In genomic region chr14:77059276-77059934, GRCh38 we compare ENCODE assay signal across 9 cellular contexts. TPM values are rescaled to one million over a fixed set of nuclear protein-coding genes. Genes with fewer than 3 reads are reported as not detected.
DNase-seq lines count a peak whose midpoint lies in the region; ATAC-seq and TF ChIP-seq lines count a peak whose summit lies in the region.
"Had no signal": no experiment of that assay in that cellular context is flagged by ENCODE, and none has a peak within 500 bp of the region (broad histone marks: within the 10 kb centered on the region; RNA-seq: fewer than 3 reads in every experiment).

No MANE protein-coding gene starts in this region.

- H3K27me3 ChIP-seq in AG04450 (ENCODE audit: control insufficient read depth, insufficient read depth, low read length) (no peaks in the 10 kb centered on the region), sigmoid colon (no peaks in the 10 kb centered on the region)

- H3K4me1 Mint-ChIP-seq in progenitor cell of endocrine pancreas (ENCODE audit: low read depth), result peaks cover 15% of the 10 kb centered on the region

- no peaks in the 10 kb centered on the region for H3K36me3 Mint-ChIP-seq in progenitor cell of endocrine pancreas (ENCODE audit: insufficient read depth)

- H3K9me3 Mint-ChIP-seq in progenitor cell of endocrine pancreas (ENCODE audit: low read depth), result no peaks in the 10 kb centered on the region
- H3K9me3 Mint-ChIP-seq: stimulated activated naive CD8-positive, alpha-beta T cell treated with anti-CD3 and anti-CD28 coated beads, Interleukin-15, Interleukin-2, amounts not matched to agents 100 ng/mL and 50 ng/mL, for 24 hours had no signal

- H3K36me3 ChIP-seq in sigmoid colon, result no peaks in the 10 kb centered on the region

- POLR2A ChIA-PET in AG04450 (lab: Yijun Ruan, JAX), result interaction anchor here (0.8 to 1.4 kb wide), 5 partner anchors 15 to 155 kb away, joined by 3 to 6 read pairs (median 5); partner anchors contain the start of gene IRF2BPL

- peak overlapping the region; percentile 42 for H3K27ac Mint-ChIP-seq in progenitor cell of endocrine pancreas
- H3K27ac Mint-ChIP-seq: stimulated activated naive CD8-positive, alpha-beta T cell treated with anti-CD3 and anti-CD28 coated beads, Interleukin-15, Interleukin-2, amounts not matched to agents 100 ng/mL and 50 ng/mL, for 24 hours had no signal

- intact Hi-C loops in sigmoid colon (cut with DNase I), result no loop called here

- peak; percentile 33; the same call in 1 of the 2 replicates for TF ChIP-seq CTCF in AG04450 (IDR thresholded peaks at IDR 0.05; ENCODE audit: low read depth, low read length)
- peak; percentile 33 for TF ChIP-seq CTCF in foreskin fibroblast (IDR thresholded peaks at IDR 0.05; ENCODE audit: low read depth, low read length)
- peak; percentile 52 for TF ChIP-seq CTCF in progenitor cell of endocrine pancreas (IDR thresholded peaks at IDR 0.05; ENCODE audit: unreplicated experiment)
- TF ChIP-seq CTCF in sigmoid colon (IDR thresholded peaks at IDR 0.05), result no peak

- WGBS in sigmoid colon, 2 donors, result 71 to 73% methylated on average over 12 of the region's 12 CpGs

- no peak overlapping the region for H3K4me3 Mint-ChIP-seq in progenitor cell of endocrine pancreas (ENCODE audit: low read depth)
- H3K4me3 Mint-ChIP-seq: stimulated activated naive CD8-positive, alpha-beta T cell treated with anti-CD3 and anti-CD28 coated beads, Interleukin-15, Interleukin-2, amounts not matched to agents 100 ng/mL and 50 ng/mL, for 24 hours had no signal

- TF ChIP-seq POLR2A in sigmoid colon (IDR thresholded peaks at IDR 0.05), result no peak

- no peak for TF ChIP-seq EP300 in sigmoid colon (IDR thresholded peaks at IDR 0.05)

- CTCF ChIA-PET in AG04450 (lab: Charles Lee), result interaction anchor here (0.5 to 3.9 kb wide), 14 partner anchors 11 to 338 kb away, joined by 3 to 48 read pairs (median 4); no protein-coding TSS in a partner anchor

- ATAC-seq in GM18520 (IDR thresholded peaks at IDR 0.05; ENCODE audit: unreplicated experiment), result no peak
- no peak for ATAC-seq in GM21526 (IDR thresholded peaks at IDR 0.05; ENCODE audit: low FRiP score, unreplicated experiment)

- H3K27ac ChIP-seq in AG04450 (ENCODE audit: low read depth, low read length) (peak overlapping the region; percentile 61), sigmoid colon (no peak overlapping the region)

- H3K27me3 Mint-ChIP-seq in progenitor cell of endocrine pancreas, result no peaks in the 10 kb centered on the region
- H3K27me3 Mint-ChIP-seq: stimulated activated naive CD8-positive, alpha-beta T cell treated with anti-CD3 and anti-CD28 coated beads, Interleukin-15, Interleukin-2, amounts not matched to agents 100 ng/mL and 50 ng/mL, for 24 hours had no signal

- H3K4me3 ChIP-seq in AG04450 (ENCODE audit: low read depth, low read length) (no peak overlapping the region), foreskin fibroblast (ENCODE audit: low read depth in 1 of 2, low read length in 2 of 2) (no peak overlapping the region), sigmoid colon (no peak overlapping the region)

- H3K4me1 ChIP-seq in sigmoid colon, result no peaks in the 10 kb centered on the region

- DNase-seq in AG04450 (ENCODE audit: low read depth, low spot score) (no peak), H4 (ENCODE audit: low spot score) (peak; percentile 85), T follicular helper cell (ENCODE audit: low read depth) (peak; percentile 21), foreskin fibroblast (peak; percentile 95 to 97), progenitor cell of endocrine pancreas (ENCODE audit: low spot score, unreplicated experiment) (peak; percentile 49), sigmoid colon (no peak)

- H3K9me3 ChIP-seq in AG04450 (ENCODE audit: control insufficient read depth, insufficient read depth, low read length) (peaks cover 16% of the 10 kb centered on the region), sigmoid colon (peaks cover 0 to 5% (median 0%) of the 10 kb centered on the region in 4 donors)

RNA-seq across cellular contexts. Expression of gene IRF2BPL, which starts 30.9 kb away (rescaled TPM):
- polyA plus RNA-seq in AG04450 (2011; rRNA removed), result 17.1 and 21.8 TPM in 2 replicates
- polyA minus RNA-seq in AG04450 (2011; rRNA and poly(A)+ RNA removed), result 19.4 and 19.6 TPM in 2 replicates
- 8.7 and 17.5 TPM in 2 replicates for total RNA-seq in H4 (2014; rRNA removed; shearing (Covaris generic))
- total RNA-seq in progenitor cell of endocrine pancreas, result 51.1 and 56.2 TPM in 2 replicates
- 10 to 100 TPM; 34.7 to 63.1 (median 57.9) TPM for total RNA-seq in sigmoid colon
- polyA plus RNA-seq in sigmoid colon, result 10 to 100 TPM in 1 of 3 donors, 1 to 10 TPM in 2; 3.0 to 13.8 (median 6.6) TPM

RNA-seq across cellular contexts. Expression of gene CIPC, which starts 38.7 kb away (rescaled TPM):
- polyA plus RNA-seq in AG04450 (2011; rRNA removed) (8.9 and 9.9 TPM in 2 replicates), sigmoid colon (10 to 100 TPM; 14.8 to 21.0 (median 18.0) TPM)
- 12.2 and 19.5 TPM in 2 replicates for polyA minus RNA-seq in AG04450 (2011; rRNA and poly(A)+ RNA removed)
- total RNA-seq in H4 (2014; rRNA removed; shearing (Covaris generic)), result 13.6 and 22.9 TPM in 2 replicates
- total RNA-seq in progenitor cell of endocrine pancreas (25.2 and 25.6 TPM in 2 replicates), sigmoid colon (10 to 100 TPM; 59.7 to 96.1 (median 77.7) TPM)

Comparison
In these comparisons a context has a peak if more than half of its experiments do, and no peak if none do; other contexts are left out.
1. DNase-seq: peak in H4 (single experiment), T follicular helper cell (single experiment), foreskin fibroblast (2 of 2) and progenitor cell of endocrine pancreas (single experiment); none in AG04450 (single experiment) and sigmoid colon (single experiment).
2. CTCF ChIP-seq: peak in AG04450 (single experiment), foreskin fibroblast (single experiment) and progenitor cell of endocrine pancreas (single experiment); none in sigmoid colon (0 of 4).